12 cellular contexts compared by ENCODE assay signal in the genomic region with DNA sequence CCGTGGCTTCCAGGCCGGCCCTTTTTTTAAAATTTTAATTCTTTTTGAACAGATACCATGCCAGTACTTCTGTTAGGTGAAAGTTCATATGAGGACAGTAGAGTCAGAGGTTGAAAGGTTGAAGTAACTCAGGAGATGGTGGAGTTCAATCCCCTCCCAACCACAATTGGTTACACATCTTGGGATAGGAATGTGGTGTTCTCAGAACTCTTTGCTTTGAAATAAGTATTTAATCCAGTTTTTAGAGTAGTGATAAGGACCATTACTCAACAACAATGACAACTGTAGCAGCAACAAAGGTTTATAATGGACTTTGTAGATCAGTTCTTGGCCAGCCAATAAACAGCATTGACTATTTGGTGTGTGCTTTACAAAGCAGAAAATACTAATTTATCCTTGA.
DNase-seq lines count a peak whose midpoint lies in the region; FAIRE-seq and TF ChIP-seq lines count a peak whose summit lies in the region.
"Had no signal": no experiment of that assay in that cellular context is flagged by ENCODE, and none has a peak within 500 bp of the region (broad histone marks: within the 10 kb centered on the region; RNA-seq: fewer than 3 reads in every experiment).

No MANE protein-coding gene starts in this region.

- no peaks in the 10 kb centered on the region for H3K27me3 ChIP-seq in keratinocyte (ENCODE audit: control insufficient read depth, extremely low read depth, insufficient read depth, low read length)
- H3K27me3 ChIP-seq in Peyer's patch, result no peaks in the 10 kb centered on the region

- H3K36me3 ChIP-seq in keratinocyte (ENCODE audit: control insufficient read depth in 2 of 2, extremely low read depth in 1 of 2, insufficient read depth in 2 of 2, low read length in 2 of 2) (no peaks in the 10 kb centered on the region), Peyer's patch (peaks cover 0 to 15% (median 0%) of the 10 kb centered on the region in 3 donors)

- no peaks in the 10 kb centered on the region for H3K9me1 ChIP-seq in keratinocyte (ENCODE audit: control insufficient read depth, extremely low read depth, insufficient read depth, low read length)

- H3K4me3 ChIP-seq in keratinocyte (ENCODE audit: control insufficient read depth in 2 of 3, extremely low read depth in 1 of 3, insufficient read depth in 2 of 3, low read depth in 1 of 3, low read length in 3 of 3) (no peak overlapping the region), Peyer's patch (no peak overlapping the region)
- H3K4me3 ChIP-seq: GM23338 had no signal

- dilution Hi-C loops in keratinocyte (cut with MboI; ENCODE audit: extremely low pct_ligation_motif_present, low sequenced_read_pairs), result no loop called here

- no peak overlapping the region for H3K9ac ChIP-seq in keratinocyte (ENCODE audit: control insufficient read depth, extremely low read depth, insufficient read depth, low read length)

- H3K9me3 ChIP-seq in keratinocyte (ENCODE audit: control insufficient read depth, low read depth, low read length) (no peaks in the 10 kb centered on the region), Peyer's patch (no peaks in the 10 kb centered on the region)

- no peaks in the 10 kb centered on the region for H3K79me2 ChIP-seq in keratinocyte (ENCODE audit: control insufficient read depth, insufficient read depth, low read length)

- FAIRE-seq in keratinocyte (lab: Jason Lieb, UNC), result peak; percentile 58

- no peak for TF ChIP-seq POLR2A in Peyer's patch (IDR thresholded peaks at IDR 0.05)

- H3K4me1 ChIP-seq in keratinocyte (ENCODE audit: control insufficient read depth, extremely low read depth, insufficient read depth, low read length) (no peaks in the 10 kb centered on the region), Peyer's patch (no peaks in the 10 kb centered on the region)

- no peak for TF ChIP-seq CTCF in keratinocyte (optimal IDR thresholded peaks at IDR 0.05 in 1 of 3, IDR thresholded peaks at IDR 0.05 in 1 of 3, conservative IDR thresholded peaks at IDR 0.05 in 1 of 3; ENCODE audit: extremely low read depth in 1 of 3, insufficient read depth in 2 of 3, low read length in 3 of 3)
- TF ChIP-seq CTCF in Peyer's patch (IDR thresholded peaks at IDR 0.05), result no peak

- no peak overlapping the region for H3K27ac ChIP-seq in keratinocyte (ENCODE audit: control insufficient read depth, insufficient read depth, low read length)
- H3K27ac ChIP-seq in Peyer's patch, result no peak overlapping the region

- H4K20me1 ChIP-seq in keratinocyte (ENCODE audit: control insufficient read depth, extremely low read depth, insufficient read depth, low read length), result no peaks in the 10 kb centered on the region

- no peak overlapping the region for H2AFZ ChIP-seq in keratinocyte (ENCODE audit: control insufficient read depth, low read length)
- H2AFZ ChIP-seq: GM23338 had no signal

- H3K4me2 ChIP-seq in keratinocyte (ENCODE audit: control insufficient read depth, extremely low read depth, insufficient read depth, low read depth, low read length), result no peak overlapping the region
- H3K4me2 ChIP-seq: GM23338 had no signal

- peak; percentile 38 for DNase-seq in EH (ENCODE audit: low read depth)
- DNase-seq in HT-29 (ENCODE audit: low spot score), result peak; percentile 0
- peak; percentile 83 for DNase-seq in amniotic epithelial cell (ENCODE audit: low read depth)
- DNase-seq in keratinocyte (ENCODE audit: low read depth, low spot score), result no peak
- no peak for DNase-seq in central memory CD4-positive, alpha-beta T cell
- no peak for DNase-seq in NCI-H774 (lab: John Stamatoyannopoulos, UW)
- no peak for DNase-seq in Peyer's patch
- DNase-seq: KBM-7, NCI-H1436, NCI-H2029 treated with DMSO at 0.1 percent for 48 hours, NCI-H510A treated with DMSO at 0.1 percent for 48 hours had no signal

Comparison
In these comparisons a context has a peak if more than half of its experiments do, and no peak if none do; other contexts are left out.
1. DNase-seq: peak in EH (single experiment), HT-29 (single experiment) and amniotic epithelial cell (single experiment); none in keratinocyte (single experiment), central memory CD4-positive, alpha-beta T cell (single experiment), NCI-H774 (single experiment) and Peyer's patch (0 of 3).